Comparison of ENCODE assay signal across 23 cellular contexts in genomic region chr9:69675563-69675962, GRCh38. TPM values are rescaled to one million over a fixed set of nuclear protein-coding genes. Genes with fewer than 3 reads are reported as not detected.
DNase-seq lines count a peak whose midpoint lies in the region; ATAC-seq, FAIRE-seq and TF ChIP-seq lines count a peak whose summit lies in the region.
"Had no signal": no experiment of that assay in that cellular context is flagged by ENCODE, and none has a peak within 500 bp of the region (broad histone marks: within the 10 kb centered on the region; RNA-seq: fewer than 3 reads in every experiment).

No MANE protein-coding gene starts in this region.

- TF ChIP-seq CTCF in HepG2 (CRISPR knock-in tag; IDR thresholded peaks at IDR 0.05): no peak
- no peak for TF ChIP-seq CTCF in right lobe of liver (IDR thresholded peaks at IDR 0.05)
- no peak for TF ChIP-seq CTCF in type B pancreatic cell (conservative IDR thresholded peaks at IDR 0.05)

- TF ChIP-seq POLR2A in HepG2 (IDR thresholded peaks at IDR 0.05; ENCODE audit: insufficient read depth in 1 of 2, low read depth in 2 of 2, low read length in 2 of 2): no peak
- no peak for TF ChIP-seq POLR2A in right lobe of liver (IDR thresholded peaks at IDR 0.05)

- no peaks in the 10 kb centered on the region for H3K79me2 ChIP-seq in HepG2 (ENCODE audit: insufficient read depth, low read length)

- H3K9ac ChIP-seq in HepG2 (ENCODE audit: insufficient read depth, low read depth, low read length): no peak overlapping the region

- no TSS peak for BruUV-seq in HepG2 (replicated peaks; lab: Mats Ljungman, UMichigan)

- H3K36me3 ChIP-seq in HepG2 (replicated peaks in 1 of 2; ENCODE audit: control insufficient read depth in 1 of 2, insufficient read depth in 2 of 2, low read length in 2 of 2) (no peaks in the 10 kb centered on the region), right lobe of liver (no peaks in the 10 kb centered on the region)
- H3K36me3 ChIP-seq in CD4-positive, alpha-beta memory T cell (ENCODE audit: insufficient read depth, low read length): no peaks in the 10 kb centered on the region
- H3K36me3 ChIP-seq: HAP-1, neutrophil, spleen, transverse colon had no signal

- POLR2A ChIA-PET in HepG2 (lab: Yijun Ruan, JAX): no interaction called here
- POLR2A ChIA-PET in CD4-positive, alpha-beta memory T cell (lab: Charles Lee; ENCODE audit: partially characterized antibody): no interaction called here

- no peaks in the 10 kb centered on the region for H3K9me3 Mint-ChIP-seq in type B pancreatic cell
- no peaks in the 10 kb centered on the region for H3K9me3 Mint-ChIP-seq in CD4-positive, alpha-beta memory T cell
- H3K9me3 Mint-ChIP-seq: activated CD4-positive, alpha-beta T cell treated with anti-CD3 and anti-CD28 coated beads, Interleukin-2, amount 10 ng/mL, durations not matched to agents 7 days and 5 days; activated T-helper 17 cell treated with anti-CD3 and anti-CD28 coated beads, Interleukin-2, amount 50 U/mL, for 72 hours; stimulated activated naive CD8-positive, alpha-beta T cell treated with anti-CD3 and anti-CD28 coated beads, Interleukin-15, amount 100 ng/mL, for 72 hours had no signal

- H3K9me3 ChIP-seq in HepG2 (ENCODE audit: low read length): no peaks in the 10 kb centered on the region
- no peaks in the 10 kb centered on the region for H3K9me3 ChIP-seq in right lobe of liver
- H3K9me3 ChIP-seq in CD4-positive, alpha-beta memory T cell (ENCODE audit: control insufficient read depth in 1 of 2, low read length in 2 of 2): no peaks in the 10 kb centered on the region
- H3K9me3 ChIP-seq: HAP-1, neutrophil, spleen, transverse colon had no signal

- intact Hi-C loops in HepG2 (cut with micrococcal nuclease; ENCODE audit: unreplicated experiment): loop anchor here (10.0 kb wide), 1 partner anchor 149 kb away; the partner anchor contains the start of gene CFAP95
- intact Hi-C loops in right lobe of liver (cut with DNase I): loop anchor here in 1 of 2 donors (10.0 kb wide), 1 partner anchor 79 kb away; no protein-coding TSS in a partner anchor
- intact Hi-C loops in CD4-positive, alpha-beta memory T cell (cut with micrococcal nuclease): loop anchor here (10.0 kb wide), 1 partner anchor 739 kb away; the partner anchor contains the start of gene KLF9

- H3K4me3 ChIP-seq in HepG2 (replicated peaks in 1 of 3; ENCODE audit: insufficient read depth in 1 of 3, low read depth in 2 of 3, low read length in 3 of 3) (no peak overlapping the region), right lobe of liver (no peak overlapping the region)
- H3K4me3 ChIP-seq in CD4-positive, alpha-beta memory T cell (ENCODE audit: low read length in 2 of 2): no peak overlapping the region
- H3K4me3 ChIP-seq: HAP-1, spleen, transverse colon had no signal

- CTCF ChIA-PET in HepG2 (lab: Yijun Ruan, JAX; ENCODE audit: low intra/inter-chr PET ratio, low total read pairs): interaction anchor here (4.0 kb wide), 1 partner anchor 202 kb away, joined by 30 read pairs; no protein-coding TSS in a partner anchor
- CTCF ChIA-PET in CD4-positive, alpha-beta memory T cell (lab: Charles Lee; ENCODE audit: partially characterized antibody): no interaction called here

- in situ Hi-C loops in HepG2 (cut with HindIII; ENCODE audit: extremely low pct_ligation_motif_present, low pct_unique_long_range_greater_than_20kb): loop anchor here (10.0 kb wide), 1 partner anchor 199 kb away; no protein-coding TSS in a partner anchor

- DNase-seq in HepG2 (ENCODE audit: low spot score) (no peak), right lobe of liver (no peak), NCI-H345 treated with DMSO at 0.1 percent for 48 hours (lab: John Stamatoyannopoulos, UW; ENCODE audit: unreplicated experiment) (peak; percentile 34), epithelial cell of prostate (ENCODE audit: low read depth, low spot score) (no peak), type B pancreatic cell (ENCODE audit: extremely low spot score, unreplicated experiment) (no peak), SW480 (ENCODE audit: low spot score) (no peak), HuH-7 (ENCODE audit: low spot score) (no peak)
- DNase-seq in CD4-positive, alpha-beta memory T cell: no peak
- DNase-seq: activated CD4-positive, alpha-beta T cell treated with anti-CD3 and anti-CD28 coated beads, Interleukin-2, amount 10 ng/mL, durations not matched to agents 7 days and 5 days; cortex of kidney; NCI-H1694; SHP77 treated with DMSO at 0.1 percent for 48 hours; spleen; stimulated activated CD4-positive, alpha-beta T cell treated with anti-CD3 and anti-CD28 coated beads, Interleukin-4, amount 100 ng/mL, for 4 hours; stimulated activated naive CD8-positive, alpha-beta T cell treated with anti-CD3 and anti-CD28 coated beads, Interleukin-15, amount 100 ng/mL, for 72 hours; T-helper 1 cell; transverse colon had no signal

- no peaks in the 10 kb centered on the region for H3K36me3 Mint-ChIP-seq in type B pancreatic cell
- no peaks in the 10 kb centered on the region for H3K36me3 Mint-ChIP-seq in CD4-positive, alpha-beta memory T cell

- H3K4me1 Mint-ChIP-seq in type B pancreatic cell (ENCODE audit: unreplicated experiment): peaks cover 14% of the 10 kb centered on the region
- peaks cover 12 to 29% (median 18%) of the 10 kb centered on the region in 4 donors for H3K4me1 Mint-ChIP-seq in CD4-positive, alpha-beta memory T cell

- WGBS in HepG2 (ENCODE audit: low lambda C conversion rate): 5% methylated on average over 3 of the region's 3 CpGs
- WGBS in right lobe of liver (ENCODE audit: insufficient coverage, low coverage, low lambda C conversion rate, missing lambda C conversion rate): 88% methylated on average over 2 of the region's 3 CpGs

- no peak for ATAC-seq in HepG2
- no peak for ATAC-seq in right lobe of liver
- ATAC-seq: activated T-helper 17 cell treated with anti-CD3 and anti-CD28 coated beads, Interleukin-2, amount 50 U/mL, for 72 hours; stimulated activated naive CD8-positive, alpha-beta T cell treated with anti-CD3 and anti-CD28 coated beads, Interleukin-15, amount 100 ng/mL, for 72 hours had no signal

- no peak overlapping the region for H3K27ac ChIP-seq in HepG2 (ENCODE audit: extremely low read length, insufficient read depth, low read length)
- no peak overlapping the region for H3K27ac ChIP-seq in right lobe of liver
- H3K27ac ChIP-seq in epithelial cell of prostate: peak overlapping the region; percentile 64
- no peak overlapping the region for H3K27ac ChIP-seq in CD4-positive, alpha-beta memory T cell (ENCODE audit: low read depth, low read length)
- H3K27ac ChIP-seq: neutrophil, spleen, transverse colon had no signal

- no peak for TF ChIP-seq RAD21 in HepG2 (CRISPR knock-in tag; IDR thresholded peaks at IDR 0.05)

- no peaks in the 10 kb centered on the region for H4K20me1 ChIP-seq in HepG2 (ENCODE audit: insufficient read depth, low read length)

- H3K4me1 ChIP-seq in HepG2 (ENCODE audit: insufficient read depth, low read length) (no peaks in the 10 kb centered on the region), right lobe of liver (peaks cover 0 to 5% (median 2%) of the 10 kb centered on the region in 4 donors)
- peaks cover 12% of the 10 kb centered on the region for H3K4me1 ChIP-seq in CD4-positive, alpha-beta memory T cell (ENCODE audit: insufficient read depth, low read length)

- H2AFZ ChIP-seq in HepG2 (ENCODE audit: low read length): no peak overlapping the region

- no peaks in the 10 kb centered on the region for H3K27me3 Mint-ChIP-seq in type B pancreatic cell
- H3K27me3 Mint-ChIP-seq in CD4-positive, alpha-beta memory T cell: peaks cover 14 to 24% of the 10 kb centered on the region in 2 donors

- H3K4me3 Mint-ChIP-seq in type B pancreatic cell: no peak overlapping the region
- no peak overlapping the region for H3K4me3 Mint-ChIP-seq in CD4-positive, alpha-beta memory T cell
- H3K4me3 Mint-ChIP-seq: activated CD4-positive, alpha-beta T cell treated with anti-CD3 and anti-CD28 coated beads, Interleukin-2, amount 10 ng/mL, durations not matched to agents 7 days and 5 days; activated T-helper 17 cell treated with anti-CD3 and anti-CD28 coated beads, Interleukin-2, amount 50 U/mL, for 72 hours; stimulated activated naive CD8-positive, alpha-beta T cell treated with anti-CD3 and anti-CD28 coated beads, Interleukin-15, amount 100 ng/mL, for 72 hours had no signal

- peak overlapping the region; percentile 89 for H3K27ac Mint-ChIP-seq in type B pancreatic cell
- no peak overlapping the region for H3K27ac Mint-ChIP-seq in CD4-positive, alpha-beta memory T cell
- H3K27ac Mint-ChIP-seq: activated CD4-positive, alpha-beta T cell treated with anti-CD3 and anti-CD28 coated beads, Interleukin-2, amount 10 ng/mL, durations not matched to agents 7 days and 5 days; activated T-helper 17 cell treated with anti-CD3 and anti-CD28 coated beads, Interleukin-2, amount 50 U/mL, for 72 hours; stimulated activated naive CD8-positive, alpha-beta T cell treated with anti-CD3 and anti-CD28 coated beads, Interleukin-15, amount 100 ng/mL, for 72 hours had no signal

- TF ChIP-seq EP300 in HepG2 (IDR thresholded peaks at IDR 0.05; ENCODE audit: low read depth in 2 of 2, low read length in 2 of 2): no peak
- TF ChIP-seq EP300 in HepG2 (CRISPR knock-in tag; IDR thresholded peaks at IDR 0.05; ENCODE audit: borderline replicate concordance): no peak

- H3K4me2 ChIP-seq in HepG2 (ENCODE audit: low read depth, low read length): no peak overlapping the region

- H3K27me3 ChIP-seq in HepG2 (ENCODE audit: control insufficient read depth in 1 of 2, insufficient read depth in 2 of 2, low read length in 2 of 2) (peaks cover 2 to 23% of the 10 kb centered on the region in 2 experiments; a peak in 4 of 5 replicates), right lobe of liver (no peaks in the 10 kb centered on the region)
- peaks cover 6% of the 10 kb centered on the region for H3K27me3 ChIP-seq in CD4-positive, alpha-beta memory T cell (ENCODE audit: insufficient read depth, low read length)
- H3K27me3 ChIP-seq: transverse colon had no signal

- no peak for FAIRE-seq in HepG2 (lab: Jason Lieb, UNC)
- FAIRE-seq: bronchial epithelial cell, endometrium, HTR-8/SVneo had no signal

RNA-seq across cellular contexts. Expression of gene APBA1, which starts 3.4 kb away (rescaled TPM):
- total RNA-seq in HepG2 (2016; rRNA removed; fragmentation: Illumina TruSeq; extraction: Trizol) (0.15 TPM in 1 of 2 replicates, not detected in the other), right lobe of liver (10 to 100 TPM in 4 of 6 experiments, 1 to 10 TPM in 2; 6.6 to 25.5 (median 16.7) TPM), type B pancreatic cell (ENCODE audit: low replicate concordance) (6.3 and 6.9 TPM in 2 replicates)
- total RNA-seq in HepG2 (2016; cell fraction: cytosol; rRNA removed; fragmentation: Illumina TruSeq; extraction: Trizol; ENCODE audit: low read depth): not detected in 2 replicates
- not detected in 2 replicates for total RNA-seq in HepG2 (2016; cell fraction: insoluble cytoplasmic fraction; rRNA removed; fragmentation: Illumina TruSeq; extraction: Trizol)
- total RNA-seq in HepG2 (2016; cell fraction: membrane; rRNA removed; fragmentation: Illumina TruSeq; extraction: Trizol): 0.03 TPM in 1 of 2 replicates, not detected in the other
- not detected in 2 replicates for total RNA-seq in HepG2 (2016; cell fraction: nucleus; rRNA removed; fragmentation: Illumina TruSeq; extraction: Trizol)
- polyA plus RNA-seq in HepG2 (2011; rRNA removed): 0.01 TPM in 1 of 2 replicates, not detected in the other
- polyA plus RNA-seq in HepG2 (2011; cell fraction: cytosol; rRNA removed): 0.01 TPM in 2 replicates
- polyA plus RNA-seq in HepG2 (2011; cell fraction: nucleus; rRNA removed): 0.02 TPM in 1 of 2 replicates, not detected in the other
- 0.21 TPM in 1 of 2 replicates, not detected in the other for polyA plus RNA-seq in HepG2 (2012)
- polyA plus RNA-seq in HepG2 (2016; cell fraction: cytosol; fragmentation: Illumina TruSeq; extraction: Trizol; ENCODE audit: low read depth): not detected in 2 replicates
- polyA plus RNA-seq in HepG2 (2016; cell fraction: insoluble cytoplasmic fraction; fragmentation: Illumina TruSeq; extraction: Trizol; ENCODE audit: low read depth): 0.03 TPM in 1 of 2 replicates, not detected in the other
- polyA plus RNA-seq in HepG2 (2016; cell fraction: membrane; fragmentation: Illumina TruSeq; extraction: Trizol; ENCODE audit: low read depth): not detected in 2 replicates
- not detected in 2 replicates for polyA plus RNA-seq in HepG2 (2016; cell fraction: nucleus; fragmentation: Illumina TruSeq; extraction: Trizol; ENCODE audit: insufficient read depth, low read depth)
- not detected in 2 replicates for polyA minus RNA-seq in HepG2 (2011; rRNA and poly(A)+ RNA removed; ENCODE audit: low replicate concordance)
- not detected in 2 replicates for polyA minus RNA-seq in HepG2 (2011; cell fraction: cytosol; rRNA and poly(A)+ RNA removed)
- not detected in 2 replicates for polyA minus RNA-seq in HepG2 (2011; cell fraction: nucleus; rRNA and poly(A)+ RNA removed)
- total RNA-seq in CD4-positive, alpha-beta memory T cell: under 1 TPM; 0.83 to 0.90 TPM
- polyA plus RNA-seq in CD4-positive, alpha-beta memory T cell: 1 to 10 TPM in 1 of 2 donors, not detected in 1; 2.0 TPM
